1 cellular context compared by ENCODE assay signal in genomic region chr2:144582651-144583361, GRCh38.
A peak's percentile ranks its signal among the peaks of the same experiment; 100 is the strongest.
TF ChIP-seq lines count a peak whose summit lies in the region.

No MANE protein-coding gene starts in this region.

TF ChIP-seq in K562, 482 proteins besides CTCF, POLR2A, EP300 and RAD21 (continued from another document and continues in another):
- peak; percentile 89 for TF ChIP-seq ZNF609 (CRISPR knock-in tag; IDR thresholded peaks at IDR 0.05; ENCODE audit: borderline replicate concordance)
- TF ChIP-seq TCF3 (CRISPR knock-in tag; IDR thresholded peaks at IDR 0.05): peak; percentile 97
- TF ChIP-seq FOSL1 (tag; conservative IDR thresholded peaks at IDR 0.05): peak; percentile 79
- no peak for TF ChIP-seq NR2F6 (CRISPR knock-in tag; IDR thresholded peaks at IDR 0.05)
- TF ChIP-seq ZNF280B (CRISPR knock-in tag; IDR thresholded peaks at IDR 0.05): no peak
- no peak for TF ChIP-seq SRSF9 (IDR thresholded peaks at IDR 0.05; ENCODE audit: borderline replicate concordance, low read depth, low read length)
- peak; percentile 73; the same call in 1 of the 2 replicates for TF ChIP-seq ZNF431 (CRISPR knock-in tag; IDR thresholded peaks at IDR 0.05)
- TF ChIP-seq, protein P1, sequence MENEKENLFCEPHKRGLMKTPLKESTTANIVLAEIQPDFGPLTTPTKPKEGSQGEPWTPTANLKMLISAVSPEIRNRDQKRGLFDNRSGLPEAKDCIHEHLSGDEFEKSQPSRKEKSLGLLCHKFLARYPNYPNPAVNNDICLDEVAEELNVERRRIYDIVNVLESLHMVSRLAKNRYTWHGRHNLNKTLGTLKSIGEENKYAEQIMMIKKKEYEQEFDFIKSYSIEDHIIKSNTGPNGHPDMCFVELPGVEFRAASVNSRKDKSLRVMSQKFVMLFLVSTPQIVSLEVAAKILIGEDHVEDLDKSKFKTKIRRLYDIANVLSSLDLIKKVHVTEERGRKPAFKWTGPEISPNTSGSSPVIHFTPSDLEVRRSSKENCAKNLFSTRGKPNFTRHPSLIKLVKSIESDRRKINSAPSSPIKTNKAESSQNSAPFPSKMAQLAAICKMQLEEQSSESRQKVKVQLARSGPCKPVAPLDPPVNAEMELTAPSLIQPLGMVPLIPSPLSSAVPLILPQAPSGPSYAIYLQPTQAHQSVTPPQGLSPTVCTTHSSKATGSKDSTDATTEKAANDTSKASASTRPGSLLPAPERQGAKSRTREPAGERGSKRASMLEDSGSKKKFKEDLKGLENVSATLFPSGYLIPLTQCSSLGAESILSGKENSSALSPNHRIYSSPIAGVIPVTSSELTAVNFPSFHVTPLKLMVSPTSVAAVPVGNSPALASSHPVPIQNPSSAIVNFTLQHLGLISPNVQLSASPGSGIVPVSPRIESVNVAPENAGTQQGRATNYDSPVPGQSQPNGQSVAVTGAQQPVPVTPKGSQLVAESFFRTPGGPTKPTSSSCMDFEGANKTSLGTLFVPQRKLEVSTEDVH (IDR thresholded peaks at IDR 0.05; ENCODE audit: low read depth, partially characterized antibody): peak; percentile 63
- peak in 1 of 3 experiments; percentile 45; a peak in 2 of 6 replicates for TF ChIP-seq ZBTB11 (CRISPR knock-in tag; IDR thresholded peaks at IDR 0.05)
- TF ChIP-seq ELF1 (tag; IDR thresholded peaks at IDR 0.05): peak; percentile 78
- TF ChIP-seq TCFL5 (CRISPR knock-in tag; conservative IDR thresholded peaks at IDR 0.05): no peak
- TF ChIP-seq, protein P2, sequence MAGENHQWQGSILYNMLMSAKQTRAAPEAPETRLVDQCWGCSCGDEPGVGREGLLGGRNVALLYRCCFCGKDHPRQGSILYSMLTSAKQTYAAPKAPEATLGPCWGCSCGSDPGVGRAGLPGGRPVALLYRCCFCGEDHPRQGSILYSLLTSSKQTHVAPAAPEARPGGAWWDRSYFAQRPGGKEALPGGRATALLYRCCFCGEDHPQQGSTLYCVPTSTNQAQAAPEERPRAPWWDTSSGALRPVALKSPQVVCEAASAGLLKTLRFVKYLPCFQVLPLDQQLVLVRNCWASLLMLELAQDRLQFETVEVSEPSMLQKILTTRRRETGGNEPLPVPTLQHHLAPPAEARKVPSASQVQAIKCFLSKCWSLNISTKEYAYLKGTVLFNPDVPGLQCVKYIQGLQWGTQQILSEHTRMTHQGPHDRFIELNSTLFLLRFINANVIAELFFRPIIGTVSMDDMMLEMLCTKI (IDR thresholded peaks at IDR 0.05; ENCODE audit: partially characterized antibody): no peak
- no peak for TF ChIP-seq HNRNPK (IDR thresholded peaks at IDR 0.05; ENCODE audit: low read depth, low read length, poor library complexity, severe bottlenecking)
- 0 out of 2 replicates have a peak, but pooled peaks have one; percentile 65 for TF ChIP-seq TARDBP (IDR thresholded peaks at IDR 0.05)
- TF ChIP-seq, protein P3, sequence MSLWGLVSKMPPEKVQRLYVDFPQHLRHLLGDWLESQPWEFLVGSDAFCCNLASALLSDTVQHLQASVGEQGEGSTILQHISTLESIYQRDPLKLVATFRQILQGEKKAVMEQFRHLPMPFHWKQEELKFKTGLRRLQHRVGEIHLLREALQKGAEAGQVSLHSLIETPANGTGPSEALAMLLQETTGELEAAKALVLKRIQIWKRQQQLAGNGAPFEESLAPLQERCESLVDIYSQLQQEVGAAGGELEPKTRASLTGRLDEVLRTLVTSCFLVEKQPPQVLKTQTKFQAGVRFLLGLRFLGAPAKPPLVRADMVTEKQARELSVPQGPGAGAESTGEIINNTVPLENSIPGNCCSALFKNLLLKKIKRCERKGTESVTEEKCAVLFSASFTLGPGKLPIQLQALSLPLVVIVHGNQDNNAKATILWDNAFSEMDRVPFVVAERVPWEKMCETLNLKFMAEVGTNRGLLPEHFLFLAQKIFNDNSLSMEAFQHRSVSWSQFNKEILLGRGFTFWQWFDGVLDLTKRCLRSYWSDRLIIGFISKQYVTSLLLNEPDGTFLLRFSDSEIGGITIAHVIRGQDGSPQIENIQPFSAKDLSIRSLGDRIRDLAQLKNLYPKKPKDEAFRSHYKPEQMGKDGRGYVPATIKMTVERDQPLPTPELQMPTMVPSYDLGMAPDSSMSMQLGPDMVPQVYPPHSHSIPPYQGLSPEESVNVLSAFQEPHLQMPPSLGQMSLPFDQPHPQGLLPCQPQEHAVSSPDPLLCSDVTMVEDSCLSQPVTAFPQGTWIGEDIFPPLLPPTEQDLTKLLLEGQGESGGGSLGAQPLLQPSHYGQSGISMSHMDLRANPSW (CRISPR knock-in tag; IDR thresholded peaks at IDR 0.05): 0 out of 2 replicates have a peak, but pooled peaks have one; percentile 34
- TF ChIP-seq HLTF (IDR thresholded peaks at IDR 0.05): peak; percentile 17; the same call in 1 of the 2 replicates
- no peak for TF ChIP-seq NR2C2 (CRISPR knock-in tag; IDR thresholded peaks at IDR 0.05)
- peak; percentile 75 for TF ChIP-seq NR2C2 (tag; IDR thresholded peaks at IDR 0.05)
- peak; percentile 96 for TF ChIP-seq SOX6 (IDR thresholded peaks at IDR 0.05)
- no peak for TF ChIP-seq ZNF444 (CRISPR knock-in tag; IDR thresholded peaks at IDR 0.05)
- no peak for TF ChIP-seq SIN3B (IDR thresholded peaks at IDR 0.05; ENCODE audit: low read depth)
- TF ChIP-seq TSC22D4 (tag; IDR thresholded peaks at IDR 0.05): no peak
- peak; percentile 65 for TF ChIP-seq RFX1 (IDR thresholded peaks at IDR 0.05)
- peak; percentile 31 to 58; a peak in 3 of 4 replicates for TF ChIP-seq MAZ (CRISPR knock-in tag; conservative IDR thresholded peaks at IDR 0.05 in 1 of 2, IDR thresholded peaks at IDR 0.05 in 1 of 2)
- no peak; the same call in 1 of the 2 replicates for TF ChIP-seq ZBTB1 (CRISPR knock-in tag; IDR thresholded peaks at IDR 0.05; ENCODE audit: borderline replicate concordance, low read depth)
- TF ChIP-seq CLOCK (CRISPR knock-in tag; IDR thresholded peaks at IDR 0.05; ENCODE audit: borderline replicate concordance): no peak
- peak; percentile 73 for TF ChIP-seq VEZF1 (CRISPR knock-in tag; IDR thresholded peaks at IDR 0.05)
- TF ChIP-seq DMBX1 (CRISPR knock-in tag; IDR thresholded peaks at IDR 0.05; ENCODE audit: borderline replicate concordance): no peak; the same call in 1 of the 2 replicates
- peak in 1 of 2 experiments; percentile 31; a peak in 1 of 4 replicates for TF ChIP-seq SRF (CRISPR knock-in tag; IDR thresholded peaks at IDR 0.05)
- peak; percentile 55 for TF ChIP-seq SAP30 (IDR thresholded peaks at IDR 0.05; ENCODE audit: borderline replicate concordance, insufficient read depth, low read depth, low read length, poor library complexity, severe bottlenecking)
- TF ChIP-seq, protein P4, sequence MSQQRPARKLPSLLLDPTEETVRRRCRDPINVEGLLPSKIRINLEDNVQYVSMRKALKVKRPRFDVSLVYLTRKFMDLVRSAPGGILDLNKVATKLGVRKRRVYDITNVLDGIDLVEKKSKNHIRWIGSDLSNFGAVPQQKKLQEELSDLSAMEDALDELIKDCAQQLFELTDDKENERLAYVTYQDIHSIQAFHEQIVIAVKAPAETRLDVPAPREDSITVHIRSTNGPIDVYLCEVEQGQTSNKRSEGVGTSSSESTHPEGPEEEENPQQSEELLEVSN (IDR thresholded peaks at IDR 0.05; ENCODE audit: borderline replicate concordance in 1 of 2, extremely low read depth in 1 of 2, insufficient read depth in 1 of 2, insufficient read length in 1 of 2, low read depth in 1 of 2, low read length in 1 of 2, poor library complexity in 1 of 2, severe bottlenecking in 1 of 2): peak; percentile 77 to 82
- TF ChIP-seq ZSCAN29 (IDR thresholded peaks at IDR 0.05): no peak
- peak; percentile 43 for TF ChIP-seq EGR1 (conservative IDR thresholded peaks at IDR 0.05)
- TF ChIP-seq CBFA2T3 (IDR thresholded peaks at IDR 0.05): peak; percentile 98
- no peak for TF ChIP-seq FUS (optimal IDR thresholded peaks at IDR 0.05; ENCODE audit: low read depth, low read length)
- no peak for TF ChIP-seq ZNF408 (CRISPR knock-in tag; IDR thresholded peaks at IDR 0.05; ENCODE audit: low read depth)
- TF ChIP-seq RHOXF2B (CRISPR knock-in tag; conservative IDR thresholded peaks at IDR 0.05): no peak
